Comparison of ENCODE assay signal across 2 cellular contexts in the genomic region with DNA sequence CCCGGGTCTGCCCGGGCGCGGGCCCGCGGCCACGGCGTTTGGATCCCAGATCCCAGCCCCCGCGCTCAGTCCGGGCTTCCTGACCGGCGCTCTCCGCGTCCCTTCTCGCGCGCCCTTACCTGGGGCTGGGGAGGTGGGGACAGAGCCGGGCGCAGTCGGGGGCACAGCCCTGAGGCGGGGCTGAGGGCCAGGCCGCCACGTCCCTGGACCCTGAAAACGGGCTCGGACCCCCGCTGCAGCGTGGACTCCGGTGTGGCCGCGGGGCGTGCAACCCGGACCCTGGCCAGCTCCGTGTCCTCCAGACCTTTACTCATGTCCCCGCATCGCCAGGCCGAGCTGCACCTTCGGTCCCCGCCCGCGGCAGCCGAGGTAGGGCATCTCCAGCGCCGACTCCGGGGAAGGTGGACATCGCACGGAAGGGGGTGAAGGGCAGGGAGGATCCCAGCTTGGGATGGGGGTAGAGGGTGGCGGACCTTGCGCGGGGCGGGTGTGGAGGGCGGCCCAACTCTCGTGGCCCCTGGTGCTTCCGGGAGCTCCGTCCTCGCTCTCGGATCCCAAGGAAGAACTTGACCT.
TF ChIP-seq lines count a peak whose summit lies in the region.

No MANE protein-coding gene starts in this region.

TF ChIP-seq in GM23338, 12 proteins besides CTCF, POLR2A, EP300 and RAD21 (continued from another document):
- TF ChIP-seq ZNF114 (CRISPR knock-in tag; IDR thresholded peaks at IDR 0.05) (no peak), CREB1 (CRISPR knock-in tag; IDR thresholded peaks at IDR 0.05; ENCODE audit: low read depth) (no peak), EZH2phosphoT487 (IDR thresholded peaks at IDR 0.05; ENCODE audit: unreplicated experiment) (no peak)

TF ChIP-seq in HEK293T, 16 proteins besides CTCF, POLR2A, EP300 and RAD21 (continued from another document):
- TF ChIP-seq CTBP1 (IDR thresholded peaks at IDR 0.05; ENCODE audit: borderline replicate concordance) = no peak
